ENCODE assay signal across 18 cellular contexts in the genomic region with DNA sequence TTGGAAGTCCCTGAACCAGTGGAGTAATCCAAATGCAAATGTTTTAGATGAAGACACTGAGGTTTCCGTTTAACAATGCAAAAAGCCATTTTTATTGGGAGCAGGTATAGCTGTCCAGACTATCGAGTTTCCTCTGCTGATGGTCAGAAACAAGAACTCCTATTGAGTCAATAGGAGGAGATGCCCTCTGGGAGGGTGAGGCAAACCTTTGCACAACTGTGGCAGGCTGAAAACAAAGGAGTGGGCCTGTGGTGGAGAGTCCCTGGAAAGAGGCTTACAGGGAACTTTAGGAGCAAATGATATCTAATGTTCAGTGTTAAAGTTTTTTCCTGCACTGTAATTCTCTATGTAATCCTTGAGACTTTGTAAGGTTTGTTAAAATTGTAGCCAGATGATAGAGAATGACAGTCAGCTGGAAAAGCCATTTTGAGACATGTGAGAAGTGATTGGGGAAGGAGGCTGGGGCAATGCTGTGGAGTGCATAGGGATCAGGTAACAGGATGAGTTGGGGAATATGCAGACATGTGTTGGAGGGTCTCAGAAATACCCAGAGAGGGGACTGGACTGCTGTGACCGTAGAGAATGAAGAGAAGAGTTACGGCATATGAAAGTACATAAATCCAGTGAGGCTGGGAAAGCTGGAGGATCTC.
"Had no signal": no experiment of that assay in that cellular context is flagged by ENCODE, and none has a peak within 500 bp of the region (broad histone marks: within the 10 kb centered on the region; RNA-seq: fewer than 3 reads in every experiment).

No MANE protein-coding gene starts in this region.

- H3K9me3 ChIP-seq: left ventricle myocardium inferior, ovary, testis, upper lobe of left lung had no signal

- H3K4me3 Mint-ChIP-seq: activated CD8-positive, alpha-beta memory T cell treated with anti-CD3 and anti-CD28 coated beads, Interleukin-2, amount 10 ng/mL, durations not matched to agents 7 days and 5 days; brain; neural crest cell; stimulated activated memory B cell treated with anti-CD40 and anti-IgM and Interleukin-4, amounts not matched to agents 10 μg/mL and 1 μg/mL and 100 μg/mL, for 72 hours had no signal

- H3K4me1 ChIP-seq: left ventricle myocardium inferior, upper lobe of left lung had no signal

- H3K4me1 Mint-ChIP-seq: neural crest cell had no signal

- H3K36me3 ChIP-seq: left ventricle myocardium inferior, ovary, upper lobe of left lung had no signal

- H3K9me3 Mint-ChIP-seq: neural crest cell had no signal

- H3K27ac Mint-ChIP-seq: activated CD8-positive, alpha-beta memory T cell treated with anti-CD3 and anti-CD28 coated beads, Interleukin-2, amount 10 ng/mL, durations not matched to agents 7 days and 5 days; stimulated activated memory B cell treated with anti-CD40 and anti-IgM and Interleukin-4, amounts not matched to agents 10 μg/mL and 1 μg/mL and 100 μg/mL, for 72 hours had no signal

- ATAC-seq: activated CD8-positive, alpha-beta memory T cell treated with anti-CD3 and anti-CD28 coated beads, Interleukin-2, amount 10 ng/mL, durations not matched to agents 7 days and 5 days; sciatic nerve; stimulated activated memory B cell treated with anti-CD40 and anti-IgM and Interleukin-4, amounts not matched to agents 10 μg/mL and 1 μg/mL and 100 μg/mL, for 72 hours had no signal

- H3K27me3 ChIP-seq: ovary, testis, upper lobe of left lung had no signal

- H3K4me3 ChIP-seq: left ventricle myocardium inferior, ovary, testis, upper lobe of left lung had no signal

- H3K27me3 Mint-ChIP-seq: activated CD8-positive, alpha-beta memory T cell treated with anti-CD3 and anti-CD28 coated beads, Interleukin-2, amount 10 ng/mL, durations not matched to agents 7 days and 5 days; stimulated activated memory B cell treated with anti-CD40 and anti-IgM and Interleukin-4, amounts not matched to agents 10 μg/mL and 1 μg/mL and 100 μg/mL, for 72 hours had no signal

- DNase-seq: activated CD4-positive, alpha-beta T cell treated with anti-CD3 and anti-CD28 coated beads for 1 hour; activated CD4-positive, alpha-beta T cell treated with anti-CD3 and anti-CD28 coated beads, Interleukin-2, amount 50 U/mL, for 4 hours; activated CD8-positive, alpha-beta memory T cell treated with anti-CD3 and anti-CD28 coated beads, Interleukin-2, amount 10 ng/mL, durations not matched to agents 7 days and 5 days; activated naive CD4-positive, alpha-beta T cell; anterior cingulate cortex; central memory CD4-positive, alpha-beta T cell; foreskin melanocyte; head of caudate nucleus; left ventricle myocardium inferior; ovary; stimulated activated CD4-positive, alpha-beta T cell treated with anti-CD3 and anti-CD28 coated beads, Interleukin-4, amount 100 ng/mL, for 4 hours; testis; upper lobe of left lung had no signal

- H3K27ac ChIP-seq: left ventricle myocardium inferior, ovary, testis, upper lobe of left lung, VCaP had no signal

- H3K36me3 Mint-ChIP-seq: brain had no signal
